1 cellular context compared by ENCODE assay signal in the genomic region with DNA sequence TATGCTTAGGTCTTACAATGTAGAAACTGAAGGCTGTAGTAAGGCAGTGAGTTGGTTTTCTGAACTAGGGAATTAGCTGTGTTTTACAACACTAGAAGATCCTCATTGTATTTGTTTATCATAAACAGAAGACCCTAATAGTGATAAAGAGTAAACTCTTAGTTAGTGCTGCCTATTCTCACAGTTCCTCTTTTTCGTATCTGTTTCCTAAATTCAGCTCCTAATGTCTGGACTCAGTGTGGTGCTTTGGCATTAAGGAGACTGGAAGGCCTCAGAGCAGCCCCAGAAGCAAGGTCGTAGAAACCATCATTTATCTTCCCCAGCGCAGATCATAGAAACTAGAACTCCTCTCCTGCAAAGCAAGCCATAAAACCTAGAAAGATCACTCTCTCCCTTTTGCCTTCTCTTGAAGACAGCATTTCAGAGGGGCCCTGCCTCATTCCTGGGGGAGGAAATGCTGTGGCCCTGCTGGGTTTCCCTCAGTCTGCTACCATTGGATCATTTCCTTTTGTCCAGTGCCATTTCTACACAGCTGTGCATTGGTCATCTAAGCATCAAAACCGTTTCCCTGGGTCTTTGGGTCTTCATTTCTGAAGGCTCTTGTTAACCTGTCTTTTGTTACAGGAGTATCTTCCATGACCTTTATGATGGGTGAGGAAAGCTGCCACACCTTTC.
TF ChIP-seq lines count a peak whose summit lies in the region.

No MANE protein-coding gene starts in this region.

TF ChIP-seq in GM12878, 131 proteins besides CTCF, POLR2A, EP300 and RAD21:
- peak; percentile 82 for TF ChIP-seq SPI1 (IDR thresholded peaks at IDR 0.05; ENCODE audit: borderline replicate concordance, insufficient read depth, low read depth, low read length)
- no peak for TF ChIP-seq CREB1 (IDR thresholded peaks at IDR 0.05; ENCODE audit: low read depth)
